Comparison of ENCODE assay signal across 1 cellular context in the genomic region with DNA sequence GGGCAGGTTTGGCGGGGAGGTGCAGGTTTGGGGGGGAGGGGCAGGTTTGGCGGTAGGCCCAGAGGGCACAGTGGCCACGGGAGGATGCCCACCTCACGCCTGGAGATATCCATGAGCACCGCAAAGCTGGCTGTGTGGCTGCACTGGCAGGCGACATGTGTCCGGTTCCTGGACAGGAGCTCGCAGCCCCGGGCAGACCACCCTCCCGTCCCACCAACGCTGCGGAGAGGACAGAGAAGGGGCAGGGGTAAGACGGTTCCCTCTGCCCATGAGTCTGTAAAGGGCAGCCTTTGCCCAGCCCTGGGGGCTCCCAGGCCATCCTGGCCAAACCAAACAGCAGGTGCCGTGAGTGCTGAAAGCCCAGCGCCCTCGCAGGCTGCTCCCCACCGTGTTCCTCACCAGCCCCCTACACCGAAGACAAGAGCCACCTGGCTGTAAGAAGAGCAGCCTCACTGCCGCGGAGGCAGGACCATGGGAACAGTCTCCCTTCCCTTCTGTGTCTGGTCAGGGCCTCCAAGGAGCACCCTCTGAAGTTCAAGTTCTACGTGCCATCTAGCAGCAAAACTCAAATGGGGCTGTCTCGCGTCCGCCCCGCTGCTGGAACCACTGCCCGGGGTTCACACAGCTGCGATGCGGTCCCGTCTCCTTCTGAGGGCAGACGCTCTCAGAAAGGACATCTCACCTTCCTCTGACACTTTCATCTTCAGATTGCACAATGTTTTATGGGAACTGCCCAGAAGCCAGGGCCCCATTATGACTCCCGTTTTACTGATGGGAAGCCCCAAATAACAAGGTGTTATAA.
TF ChIP-seq lines count a peak whose summit lies in the region.

No MANE protein-coding gene starts in this region.

TF ChIP-seq in HCT116, 20 proteins besides CTCF, POLR2A, EP300 and RAD21 (continued from another document):
- TF ChIP-seq, protein P1, sequence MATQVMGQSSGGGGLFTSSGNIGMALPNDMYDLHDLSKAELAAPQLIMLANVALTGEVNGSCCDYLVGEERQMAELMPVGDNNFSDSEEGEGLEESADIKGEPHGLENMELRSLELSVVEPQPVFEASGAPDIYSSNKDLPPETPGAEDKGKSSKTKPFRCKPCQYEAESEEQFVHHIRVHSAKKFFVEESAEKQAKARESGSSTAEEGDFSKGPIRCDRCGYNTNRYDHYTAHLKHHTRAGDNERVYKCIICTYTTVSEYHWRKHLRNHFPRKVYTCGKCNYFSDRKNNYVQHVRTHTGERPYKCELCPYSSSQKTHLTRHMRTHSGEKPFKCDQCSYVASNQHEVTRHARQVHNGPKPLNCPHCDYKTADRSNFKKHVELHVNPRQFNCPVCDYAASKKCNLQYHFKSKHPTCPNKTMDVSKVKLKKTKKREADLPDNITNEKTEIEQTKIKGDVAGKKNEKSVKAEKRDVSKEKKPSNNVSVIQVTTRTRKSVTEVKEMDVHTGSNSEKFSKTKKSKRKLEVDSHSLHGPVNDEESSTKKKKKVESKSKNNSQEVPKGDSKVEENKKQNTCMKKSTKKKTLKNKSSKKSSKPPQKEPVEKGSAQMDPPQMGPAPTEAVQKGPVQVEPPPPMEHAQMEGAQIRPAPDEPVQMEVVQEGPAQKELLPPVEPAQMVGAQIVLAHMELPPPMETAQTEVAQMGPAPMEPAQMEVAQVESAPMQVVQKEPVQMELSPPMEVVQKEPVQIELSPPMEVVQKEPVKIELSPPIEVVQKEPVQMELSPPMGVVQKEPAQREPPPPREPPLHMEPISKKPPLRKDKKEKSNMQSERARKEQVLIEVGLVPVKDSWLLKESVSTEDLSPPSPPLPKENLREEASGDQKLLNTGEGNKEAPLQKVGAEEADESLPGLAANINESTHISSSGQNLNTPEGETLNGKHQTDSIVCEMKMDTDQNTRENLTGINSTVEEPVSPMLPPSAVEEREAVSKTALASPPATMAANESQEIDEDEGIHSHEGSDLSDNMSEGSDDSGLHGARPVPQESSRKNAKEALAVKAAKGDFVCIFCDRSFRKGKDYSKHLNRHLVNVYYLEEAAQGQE (IDR thresholded peaks at IDR 0.05; ENCODE audit: low read depth): no peak
- TF ChIP-seq, protein P2, sequence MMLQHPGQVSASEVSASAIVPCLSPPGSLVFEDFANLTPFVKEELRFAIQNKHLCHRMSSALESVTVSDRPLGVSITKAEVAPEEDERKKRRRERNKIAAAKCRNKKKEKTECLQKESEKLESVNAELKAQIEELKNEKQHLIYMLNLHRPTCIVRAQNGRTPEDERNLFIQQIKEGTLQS (IDR thresholded peaks at IDR 0.05): no peak
- TF ChIP-seq FOSL1 (IDR thresholded peaks at IDR 0.05; ENCODE audit: low read depth): no peak
- TF ChIP-seq YY1 (IDR thresholded peaks at IDR 0.05; ENCODE audit: extremely low read depth, insufficient replicate concordance, low read depth, low read length): no peak
- no peak for TF ChIP-seq JUND (IDR thresholded peaks at IDR 0.05)
- TF ChIP-seq, protein P3, sequence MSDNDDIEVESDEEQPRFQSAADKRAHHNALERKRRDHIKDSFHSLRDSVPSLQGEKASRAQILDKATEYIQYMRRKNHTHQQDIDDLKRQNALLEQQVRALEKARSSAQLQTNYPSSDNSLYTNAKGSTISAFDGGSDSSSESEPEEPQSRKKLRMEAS (IDR thresholded peaks at IDR 0.05): no peak
- TF ChIP-seq POLR2AphosphoS5 (IDR thresholded peaks at IDR 0.05; ENCODE audit: low read depth, low read length): no peak
- no peak for TF ChIP-seq ZNF274 (IDR thresholded peaks at IDR 0.05; ENCODE audit: low read depth, low read length)
